ENCODE assay signal across 1 cellular context in genomic region chr17:40091691-40092397, GRCh38.
A peak's percentile ranks its signal among the peaks of the same experiment; 100 is the strongest.
TF ChIP-seq lines count a peak whose summit lies in the region.

No MANE protein-coding gene starts in this region.

TF ChIP-seq in GM12878, 131 proteins besides CTCF, POLR2A, EP300 and RAD21:
- TF ChIP-seq BCL3 (IDR thresholded peaks at IDR 0.05; ENCODE audit: borderline replicate concordance, insufficient read depth, low read depth, low read length, poor library complexity, severe bottlenecking) (peak; percentile 80), E2F4 (IDR thresholded peaks at IDR 0.05; ENCODE audit: low read depth, low read length) (no peak)
